Comparison of ENCODE assay signal across 19 cellular contexts in the genomic region with DNA sequence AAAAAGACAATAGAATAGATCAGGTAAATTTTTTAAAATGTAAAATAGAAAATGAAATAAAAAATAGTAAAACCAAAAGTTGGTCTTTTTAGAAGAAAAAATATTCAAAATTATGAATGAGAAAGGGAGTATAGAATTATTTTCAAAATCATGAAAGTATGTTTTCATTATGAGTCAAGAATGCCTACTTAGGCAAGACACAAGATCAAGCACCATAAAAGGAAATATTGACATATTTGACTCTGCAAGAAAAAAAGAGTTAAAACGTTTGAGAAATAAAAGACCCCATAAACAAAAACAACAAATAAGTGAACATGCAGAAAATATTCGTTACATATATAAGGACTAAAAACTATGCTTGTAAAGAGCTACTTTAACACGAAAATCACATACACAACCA.
"Had no signal": no experiment of that assay in that cellular context is flagged by ENCODE, and none has a peak within 500 bp of the region (broad histone marks: within the 10 kb centered on the region; RNA-seq: fewer than 3 reads in every experiment).

No MANE protein-coding gene starts in this region.

- H3K27ac ChIP-seq: gastroesophageal sphincter, heart right ventricle, neutrophil, skin epidermis, tibial artery, uterus had no signal

- H3K36me3 ChIP-seq: gastroesophageal sphincter, heart right ventricle, tibial artery, uterus had no signal

- H3K4me1 ChIP-seq: uterus had no signal

- H3K4me3 ChIP-seq: gastroesophageal sphincter, heart right ventricle, skin epidermis, tibial artery, uterus had no signal

- DNase-seq: activated CD4-positive, alpha-beta T cell treated with anti-CD3 and anti-CD28 coated beads for 4 hours; activated CD8-positive, alpha-beta memory T cell treated with anti-CD3 and anti-CD28 coated beads, Interleukin-2, amount 50 U/mL, for 4 hours; activated CD8-positive, alpha-beta T cell treated with anti-CD3 and anti-CD28 coated beads, Interleukin-2, amount 10 ng/mL, durations not matched to agents 7 days and 5 days; activated naive CD4-positive, alpha-beta T cell treated with Interleukin-2 at 50 U/mL for 16 hours; aorta; endodermal cell; heart right ventricle; posterior cingulate gyrus; retina; stimulated activated CD4-positive, alpha-beta T cell treated with anti-CD3 and anti-CD28 coated beads, Interleukin-15, amount 100 ng/mL, for 24 hours; stimulated activated CD4-positive, alpha-beta T cell treated with anti-CD3 and anti-CD28 coated beads, Interleukin-4, amount 100 ng/mL, for 24 hours; stimulated activated naive CD4-positive, alpha-beta T cell; tibial artery; uterus had no signal

- H3K27me3 ChIP-seq: gastroesophageal sphincter, heart right ventricle, neutrophil, tibial artery, uterus had no signal

- ATAC-seq: activated CD8-positive, alpha-beta T cell treated with anti-CD3 and anti-CD28 coated beads, Interleukin-2, amount 10 ng/mL, durations not matched to agents 7 days and 5 days; gastroesophageal sphincter; heart right ventricle; left lobe of liver; WTC11 had no signal

- H3K9me3 ChIP-seq: gastroesophageal sphincter, heart right ventricle, neutrophil, tibial artery, uterus had no signal
